Comparison of ENCODE assay signal across 1 cellular context in the genomic region with DNA sequence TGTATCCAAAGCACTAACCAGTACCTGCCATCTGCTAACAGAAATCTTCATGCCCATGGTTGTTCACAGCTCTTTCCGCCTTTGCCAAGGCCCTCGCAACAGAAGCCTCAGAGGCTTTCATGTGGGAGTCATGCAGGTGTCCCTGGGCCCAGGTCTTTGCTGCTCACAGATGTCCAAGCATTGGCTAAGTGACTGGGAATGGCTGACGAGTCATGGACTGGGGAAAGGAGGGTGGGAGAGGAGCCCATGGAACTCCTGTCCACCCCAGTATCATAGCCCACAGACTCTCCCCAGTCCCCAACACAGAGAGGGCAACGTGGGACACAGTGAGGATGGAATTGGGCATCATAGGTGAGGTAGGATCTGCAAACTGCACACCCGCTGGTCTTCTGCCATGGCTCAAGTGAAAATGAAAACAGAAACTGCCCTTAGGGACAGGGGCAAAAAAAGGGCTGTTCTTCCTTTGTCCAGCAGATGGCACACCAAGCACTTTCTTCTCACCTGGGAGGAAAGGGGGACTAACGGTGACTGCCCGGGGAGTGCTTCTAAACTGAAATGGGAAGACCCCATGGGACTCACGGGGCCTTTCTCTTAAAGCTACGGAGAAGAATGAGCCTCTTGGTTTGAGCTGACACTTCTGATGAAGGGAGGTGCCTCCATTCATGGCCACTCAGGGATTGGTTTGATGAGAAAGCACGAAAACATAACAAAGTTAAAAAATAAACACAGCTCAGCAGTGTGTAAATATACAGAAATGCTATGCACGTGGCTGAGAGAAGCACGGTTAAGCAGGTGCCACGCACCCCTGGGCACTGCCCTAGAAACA.
TF ChIP-seq lines count a peak whose summit lies in the region.

No MANE protein-coding gene starts in this region.

TF ChIP-seq in HepG2, 621 proteins besides CTCF, POLR2A, EP300 and RAD21:
- TF ChIP-seq ZNF556 (CRISPR knock-in tag; IDR thresholded peaks at IDR 0.05; ENCODE audit: borderline replicate concordance) (no peak), KMT2B (CRISPR knock-in tag; IDR thresholded peaks at IDR 0.05) (no peak), POGK (CRISPR knock-in tag; conservative IDR thresholded peaks at IDR 0.05) (0 out of 2 replicates have a peak, but pooled peaks have one; percentile 30), TEAD3 (CRISPR knock-in tag; optimal IDR thresholded peaks at IDR 0.05; ENCODE audit: borderline replicate concordance) (peak; percentile 24), ZBTB7B (CRISPR knock-in tag; IDR thresholded peaks at IDR 0.05) (0 out of 2 replicates have a peak, but pooled peaks have one; percentile 39), ZNF75D (CRISPR knock-in tag; IDR thresholded peaks at IDR 0.05; ENCODE audit: borderline replicate concordance) (no peak), GATAD2A (CRISPR knock-in tag; IDR thresholded peaks at IDR 0.05) (peak; percentile 35), ZNF549 (CRISPR knock-in tag; IDR thresholded peaks at IDR 0.05) (no peak), MXI1 (IDR thresholded peaks at IDR 0.05; ENCODE audit: borderline replicate concordance, low read depth, low read length) (peak; percentile 34; the same call in 1 of the 3 replicates), XRCC5 (optimal IDR thresholded peaks at IDR 0.05; ENCODE audit: low read length) (peak; percentile 52), POGZ (CRISPR knock-in tag; IDR thresholded peaks at IDR 0.05) (0 out of 2 replicates have a peak, but pooled peaks have one; percentile 26), BHLHE40 (IDR thresholded peaks at IDR 0.05; ENCODE audit: low read length) (peak; percentile 60), KAT8 (CRISPR knock-in tag; IDR thresholded peaks at IDR 0.05) (no peak), GFI1 (CRISPR knock-in tag; IDR thresholded peaks at IDR 0.05; ENCODE audit: borderline replicate concordance) (no peak), ZNF782 (CRISPR knock-in tag; IDR thresholded peaks at IDR 0.05; ENCODE audit: borderline replicate concordance) (0 out of 2 replicates have a peak, but pooled peaks have one; percentile 35), SATB2 (CRISPR knock-in tag; IDR thresholded peaks at IDR 0.05) (no peak), TMF1 (CRISPR knock-in tag; IDR thresholded peaks at IDR 0.05; ENCODE audit: low read depth) (no peak), SAP130 (CRISPR knock-in tag; IDR thresholded peaks at IDR 0.05; ENCODE audit: low read depth) (peak; percentile 32; the same call in 1 of the 2 replicates), ZFAT (CRISPR knock-in tag; conservative IDR thresholded peaks at IDR 0.05) (no peak), TSC22D2 (CRISPR knock-in tag; IDR thresholded peaks at IDR 0.05; ENCODE audit: borderline replicate concordance) (peak; percentile 73; the same call in 1 of the 2 replicates), ARNT (IDR thresholded peaks at IDR 0.05) (no peak), FOXA3 (CRISPR knock-in tag; IDR thresholded peaks at IDR 0.05) (peak; percentile 51; the same call in 1 of the 2 replicates), ZKSCAN5 (CRISPR knock-in tag; IDR thresholded peaks at IDR 0.05) (0 out of 2 replicates have a peak, but pooled peaks have one; percentile 24), SALL1 (CRISPR knock-in tag; IDR thresholded peaks at IDR 0.05) (peak; percentile 49; the same call in 1 of the 2 replicates), SP140L (CRISPR knock-in tag; IDR thresholded peaks at IDR 0.05; ENCODE audit: borderline replicate concordance) (no peak), STAG1 (CRISPR knock-in tag; IDR thresholded peaks at IDR 0.05) (peak; percentile 80), FOXK1 (CRISPR knock-in tag; IDR thresholded peaks at IDR 0.05; ENCODE audit: borderline replicate concordance, low read depth) (peak; percentile 22; the same call in 1 of the 2 replicates), SOX13 (IDR thresholded peaks at IDR 0.05) (no peak), SOX13 (CRISPR knock-in tag; conservative IDR thresholded peaks at IDR 0.05 in 1 of 2, IDR thresholded peaks at IDR 0.05 in 1 of 2) (peak in 1 of 2 experiments; percentile 4; a peak in 1 of 4 replicates), ZFP41 (CRISPR knock-in tag; IDR thresholded peaks at IDR 0.05; ENCODE audit: borderline replicate concordance) (no peak), ARNT2 (CRISPR knock-in tag; IDR thresholded peaks at IDR 0.05; ENCODE audit: low read depth) (0 out of 2 replicates have a peak, but pooled peaks have one; percentile 40), SAFB2 (CRISPR knock-in tag; IDR thresholded peaks at IDR 0.05; ENCODE audit: borderline replicate concordance, low read depth) (no peak), SMC3 (IDR thresholded peaks at IDR 0.05; ENCODE audit: low read length) (peak; percentile 70), ZBTB4 (CRISPR knock-in tag; IDR thresholded peaks at IDR 0.05; ENCODE audit: borderline replicate concordance) (0 out of 2 replicates have a peak, but pooled peaks have one; percentile 41), SOX6 (IDR thresholded peaks at IDR 0.05) (no peak), SOX6 (CRISPR knock-in tag; IDR thresholded peaks at IDR 0.05) (peak; percentile 34; the same call in 1 of the 2 replicates), ZNF234 (CRISPR knock-in tag; conservative IDR thresholded peaks at IDR 0.05) (no peak), BORCS8-MEF2B (CRISPR knock-in tag; IDR thresholded peaks at IDR 0.05) (no peak)
- TF ChIP-seq, protein P1, sequence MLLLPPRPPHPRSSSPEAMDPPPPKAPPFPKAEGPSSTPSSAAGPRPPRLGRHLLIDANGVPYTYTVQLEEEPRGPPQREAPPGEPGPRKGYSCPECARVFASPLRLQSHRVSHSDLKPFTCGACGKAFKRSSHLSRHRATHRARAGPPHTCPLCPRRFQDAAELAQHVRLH (CRISPR knock-in tag; IDR thresholded peaks at IDR 0.05; ENCODE audit: borderline replicate concordance, low read depth), result 0 out of 2 replicates have a peak, but pooled peaks have one; percentile 23
- TF ChIP-seq, protein P2, sequence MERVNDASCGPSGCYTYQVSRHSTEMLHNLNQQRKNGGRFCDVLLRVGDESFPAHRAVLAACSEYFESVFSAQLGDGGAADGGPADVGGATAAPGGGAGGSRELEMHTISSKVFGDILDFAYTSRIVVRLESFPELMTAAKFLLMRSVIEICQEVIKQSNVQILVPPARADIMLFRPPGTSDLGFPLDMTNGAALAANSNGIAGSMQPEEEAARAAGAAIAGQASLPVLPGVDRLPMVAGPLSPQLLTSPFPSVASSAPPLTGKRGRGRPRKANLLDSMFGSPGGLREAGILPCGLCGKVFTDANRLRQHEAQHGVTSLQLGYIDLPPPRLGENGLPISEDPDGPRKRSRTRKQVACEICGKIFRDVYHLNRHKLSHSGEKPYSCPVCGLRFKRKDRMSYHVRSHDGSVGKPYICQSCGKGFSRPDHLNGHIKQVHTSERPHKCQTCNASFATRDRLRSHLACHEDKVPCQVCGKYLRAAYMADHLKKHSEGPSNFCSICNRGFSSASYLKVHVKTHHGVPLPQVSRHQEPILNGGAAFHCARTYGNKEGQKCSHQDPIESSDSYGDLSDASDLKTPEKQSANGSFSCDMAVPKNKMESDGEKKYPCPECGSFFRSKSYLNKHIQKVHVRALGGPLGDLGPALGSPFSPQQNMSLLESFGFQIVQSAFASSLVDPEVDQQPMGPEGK (CRISPR knock-in tag; IDR thresholded peaks at IDR 0.05), result no peak
- TF ChIP-seq, protein P3, sequence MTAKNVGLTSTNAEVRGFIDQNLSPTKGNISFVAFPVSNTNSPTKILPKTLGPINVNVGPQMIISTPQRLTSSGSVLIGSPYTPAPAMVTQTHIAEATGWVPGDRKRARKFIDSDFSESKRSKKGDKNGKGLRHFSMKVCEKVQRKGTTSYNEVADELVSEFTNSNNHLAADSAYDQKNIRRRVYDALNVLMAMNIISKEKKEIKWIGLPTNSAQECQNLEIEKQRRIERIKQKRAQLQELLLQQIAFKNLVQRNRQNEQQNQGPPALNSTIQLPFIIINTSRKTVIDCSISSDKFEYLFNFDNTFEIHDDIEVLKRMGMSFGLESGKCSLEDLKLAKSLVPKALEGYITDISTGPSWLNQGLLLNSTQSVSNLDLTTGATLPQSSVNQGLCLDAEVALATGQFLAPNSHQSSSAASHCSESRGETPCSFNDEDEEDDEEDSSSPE (CRISPR knock-in tag; IDR thresholded peaks at IDR 0.05), result 0 out of 2 replicates have a peak, but pooled peaks have one; percentile 20
- TF ChIP-seq, protein P4, sequence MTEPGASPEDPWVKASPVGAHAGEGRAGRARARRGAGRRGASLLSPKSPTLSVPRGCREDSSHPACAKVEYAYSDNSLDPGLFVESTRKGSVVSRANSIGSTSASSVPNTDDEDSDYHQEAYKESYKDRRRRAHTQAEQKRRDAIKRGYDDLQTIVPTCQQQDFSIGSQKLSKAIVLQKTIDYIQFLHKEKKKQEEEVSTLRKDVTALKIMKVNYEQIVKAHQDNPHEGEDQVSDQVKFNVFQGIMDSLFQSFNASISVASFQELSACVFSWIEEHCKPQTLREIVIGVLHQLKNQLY (CRISPR knock-in tag; IDR thresholded peaks at IDR 0.05), result no peak
- TF ChIP-seq, protein P5, sequence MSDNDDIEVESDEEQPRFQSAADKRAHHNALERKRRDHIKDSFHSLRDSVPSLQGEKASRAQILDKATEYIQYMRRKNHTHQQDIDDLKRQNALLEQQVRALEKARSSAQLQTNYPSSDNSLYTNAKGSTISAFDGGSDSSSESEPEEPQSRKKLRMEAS (IDR thresholded peaks at IDR 0.05), result peak; percentile 56; the same call in 1 of the 2 replicates
- TF ChIP-seq, protein P6, sequence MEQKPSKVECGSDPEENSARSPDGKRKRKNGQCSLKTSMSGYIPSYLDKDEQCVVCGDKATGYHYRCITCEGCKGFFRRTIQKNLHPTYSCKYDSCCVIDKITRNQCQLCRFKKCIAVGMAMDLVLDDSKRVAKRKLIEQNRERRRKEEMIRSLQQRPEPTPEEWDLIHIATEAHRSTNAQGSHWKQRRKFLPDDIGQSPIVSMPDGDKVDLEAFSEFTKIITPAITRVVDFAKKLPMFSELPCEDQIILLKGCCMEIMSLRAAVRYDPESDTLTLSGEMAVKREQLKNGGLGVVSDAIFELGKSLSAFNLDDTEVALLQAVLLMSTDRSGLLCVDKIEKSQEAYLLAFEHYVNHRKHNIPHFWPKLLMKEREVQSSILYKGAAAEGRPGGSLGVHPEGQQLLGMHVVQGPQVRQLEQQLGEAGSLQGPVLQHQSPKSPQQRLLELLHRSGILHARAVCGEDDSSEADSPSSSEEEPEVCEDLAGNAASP (CRISPR knock-in tag; IDR thresholded peaks at IDR 0.05; ENCODE audit: borderline replicate concordance), result peak; percentile 11; the same call in 1 of the 2 replicates
- TF ChIP-seq, protein P7, sequence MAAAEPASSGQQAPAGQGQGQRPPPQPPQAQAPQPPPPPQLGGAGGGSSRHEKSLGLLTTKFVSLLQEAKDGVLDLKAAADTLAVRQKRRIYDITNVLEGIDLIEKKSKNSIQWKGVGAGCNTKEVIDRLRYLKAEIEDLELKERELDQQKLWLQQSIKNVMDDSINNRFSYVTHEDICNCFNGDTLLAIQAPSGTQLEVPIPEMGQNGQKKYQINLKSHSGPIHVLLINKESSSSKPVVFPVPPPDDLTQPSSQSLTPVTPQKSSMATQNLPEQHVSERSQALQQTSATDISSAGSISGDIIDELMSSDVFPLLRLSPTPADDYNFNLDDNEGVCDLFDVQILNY (CRISPR knock-in tag; conservative IDR thresholded peaks at IDR 0.05), result no peak
TF ChIP-seq in HepG2: peak in this region for 25.
